1 cellular context compared by ENCODE assay signal in the genomic region with DNA sequence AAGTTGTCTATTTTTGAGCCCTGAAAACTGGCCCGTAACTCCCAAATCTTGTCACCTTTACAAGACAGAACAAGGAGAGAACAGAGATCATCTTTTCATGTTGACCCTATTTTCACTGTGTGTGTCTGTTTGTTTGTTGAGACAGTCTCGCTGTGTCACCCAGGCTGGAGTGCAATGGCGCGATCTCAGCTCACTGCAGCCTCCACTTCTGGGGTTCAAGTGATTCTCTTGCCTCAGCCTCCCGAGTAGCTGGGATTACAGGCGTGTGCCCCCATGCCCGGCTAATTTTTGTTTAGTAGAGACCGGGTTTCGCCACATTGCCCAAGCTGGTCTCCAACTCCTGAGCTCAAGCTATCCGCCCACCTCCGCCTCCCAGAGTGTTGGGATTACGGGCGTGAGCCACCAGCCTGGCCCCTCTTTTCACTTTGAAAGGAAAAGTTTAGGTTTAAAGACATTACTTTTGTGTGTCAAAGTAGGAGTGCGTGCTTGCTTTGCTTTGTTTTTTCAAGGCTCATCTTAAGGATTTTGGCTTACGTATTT.
A peak's percentile ranks its signal among the peaks of the same experiment; 100 is the strongest.
TF ChIP-seq lines count a peak whose summit lies in the region.

No MANE protein-coding gene starts in this region.

TF ChIP-seq in HepG2, 621 proteins besides CTCF, POLR2A, EP300 and RAD21 (continued from another document and continues in another):
- TF ChIP-seq REL (CRISPR knock-in tag; conservative IDR thresholded peaks at IDR 0.05) (no peak), THAP11 (CRISPR knock-in tag; IDR thresholded peaks at IDR 0.05) (no peak), RBM22 (optimal IDR thresholded peaks at IDR 0.05; ENCODE audit: low read length) (no peak), POLR2G (IDR thresholded peaks at IDR 0.05; ENCODE audit: low read depth, low read length) (no peak), KDM1A (CRISPR knock-in tag; IDR thresholded peaks at IDR 0.05) (no peak), ZBTB38 (CRISPR knock-in tag; IDR thresholded peaks at IDR 0.05) (0 out of 2 replicates have a peak, but pooled peaks have one; percentile 24), ISL2 (CRISPR knock-in tag; IDR thresholded peaks at IDR 0.05) (no peak), PPARG (CRISPR knock-in tag; conservative IDR thresholded peaks at IDR 0.05) (no peak), SMYD3 (CRISPR knock-in tag; IDR thresholded peaks at IDR 0.05) (no peak), FOXM1 (CRISPR knock-in tag; IDR thresholded peaks at IDR 0.05) (no peak), HMG20B (CRISPR knock-in tag; conservative IDR thresholded peaks at IDR 0.05) (no peak), KAT7 (CRISPR knock-in tag; IDR thresholded peaks at IDR 0.05; ENCODE audit: borderline replicate concordance) (no peak)
- TF ChIP-seq, protein P1, sequence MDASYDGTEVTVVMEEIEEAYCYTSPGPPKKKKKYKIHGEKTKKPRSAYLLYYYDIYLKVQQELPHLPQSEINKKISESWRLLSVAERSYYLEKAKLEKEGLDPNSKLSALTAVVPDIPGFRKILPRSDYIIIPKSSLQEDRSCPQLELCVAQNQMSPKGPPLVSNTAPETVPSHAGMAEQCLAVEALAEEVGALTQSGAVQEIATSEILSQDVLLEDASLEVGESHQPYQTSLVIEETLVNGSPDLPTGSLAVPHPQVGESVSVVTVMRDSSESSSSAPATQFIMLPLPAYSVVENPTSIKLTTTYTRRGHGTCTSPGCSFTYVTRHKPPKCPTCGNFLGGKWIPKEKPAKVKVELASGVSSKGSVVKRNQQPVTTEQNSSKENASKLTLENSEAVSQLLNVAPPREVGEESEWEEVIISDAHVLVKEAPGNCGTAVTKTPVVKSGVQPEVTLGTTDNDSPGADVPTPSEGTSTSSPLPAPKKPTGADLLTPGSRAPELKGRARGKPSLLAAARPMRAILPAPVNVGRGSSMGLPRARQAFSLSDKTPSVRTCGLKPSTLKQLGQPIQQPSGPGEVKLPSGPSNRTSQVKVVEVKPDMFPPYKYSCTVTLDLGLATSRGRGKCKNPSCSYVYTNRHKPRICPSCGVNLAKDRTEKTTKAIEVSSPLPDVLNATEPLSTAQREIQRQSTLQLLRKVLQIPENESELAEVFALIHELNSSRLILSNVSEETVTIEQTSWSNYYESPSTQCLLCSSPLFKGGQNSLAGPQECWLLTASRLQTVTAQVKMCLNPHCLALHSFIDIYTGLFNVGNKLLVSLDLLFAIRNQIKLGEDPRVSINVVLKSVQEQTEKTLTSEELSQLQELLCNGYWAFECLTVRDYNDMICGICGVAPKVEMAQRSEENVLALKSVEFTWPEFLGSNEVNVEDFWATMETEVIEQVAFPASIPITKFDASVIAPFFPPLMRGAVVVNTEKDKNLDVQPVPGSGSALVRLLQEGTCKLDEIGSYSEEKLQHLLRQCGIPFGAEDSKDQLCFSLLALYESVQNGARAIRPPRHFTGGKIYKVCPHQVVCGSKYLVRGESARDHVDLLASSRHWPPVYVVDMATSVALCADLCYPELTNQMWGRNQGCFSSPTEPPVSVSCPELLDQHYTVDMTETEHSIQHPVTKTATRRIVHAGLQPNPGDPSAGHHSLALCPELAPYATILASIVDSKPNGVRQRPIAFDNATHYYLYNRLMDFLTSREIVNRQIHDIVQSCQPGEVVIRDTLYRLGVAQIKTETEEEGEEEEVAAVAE (CRISPR knock-in tag; IDR thresholded peaks at IDR 0.05; ENCODE audit: borderline replicate concordance), result no peak
- TF ChIP-seq, protein P2, sequence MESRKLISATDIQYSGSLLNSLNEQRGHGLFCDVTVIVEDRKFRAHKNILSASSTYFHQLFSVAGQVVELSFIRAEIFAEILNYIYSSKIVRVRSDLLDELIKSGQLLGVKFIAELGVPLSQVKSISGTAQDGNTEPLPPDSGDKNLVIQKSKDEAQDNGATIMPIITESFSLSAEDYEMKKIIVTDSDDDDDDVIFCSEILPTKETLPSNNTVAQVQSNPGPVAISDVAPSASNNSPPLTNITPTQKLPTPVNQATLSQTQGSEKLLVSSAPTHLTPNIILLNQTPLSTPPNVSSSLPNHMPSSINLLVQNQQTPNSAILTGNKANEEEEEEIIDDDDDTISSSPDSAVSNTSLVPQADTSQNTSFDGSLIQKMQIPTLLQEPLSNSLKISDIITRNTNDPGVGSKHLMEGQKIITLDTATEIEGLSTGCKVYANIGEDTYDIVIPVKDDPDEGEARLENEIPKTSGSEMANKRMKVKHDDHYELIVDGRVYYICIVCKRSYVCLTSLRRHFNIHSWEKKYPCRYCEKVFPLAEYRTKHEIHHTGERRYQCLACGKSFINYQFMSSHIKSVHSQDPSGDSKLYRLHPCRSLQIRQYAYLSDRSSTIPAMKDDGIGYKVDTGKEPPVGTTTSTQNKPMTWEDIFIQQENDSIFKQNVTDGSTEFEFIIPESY (CRISPR knock-in tag; IDR thresholded peaks at IDR 0.05), result peak; percentile 89
- TF ChIP-seq, protein P3, sequence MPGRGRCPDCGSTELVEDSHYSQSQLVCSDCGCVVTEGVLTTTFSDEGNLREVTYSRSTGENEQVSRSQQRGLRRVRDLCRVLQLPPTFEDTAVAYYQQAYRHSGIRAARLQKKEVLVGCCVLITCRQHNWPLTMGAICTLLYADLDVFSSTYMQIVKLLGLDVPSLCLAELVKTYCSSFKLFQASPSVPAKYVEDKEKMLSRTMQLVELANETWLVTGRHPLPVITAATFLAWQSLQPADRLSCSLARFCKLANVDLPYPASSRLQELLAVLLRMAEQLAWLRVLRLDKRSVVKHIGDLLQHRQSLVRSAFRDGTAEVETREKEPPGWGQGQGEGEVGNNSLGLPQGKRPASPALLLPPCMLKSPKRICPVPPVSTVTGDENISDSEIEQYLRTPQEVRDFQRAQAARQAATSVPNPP (CRISPR knock-in tag; IDR thresholded peaks at IDR 0.05), result no peak
- TF ChIP-seq, protein P4, sequence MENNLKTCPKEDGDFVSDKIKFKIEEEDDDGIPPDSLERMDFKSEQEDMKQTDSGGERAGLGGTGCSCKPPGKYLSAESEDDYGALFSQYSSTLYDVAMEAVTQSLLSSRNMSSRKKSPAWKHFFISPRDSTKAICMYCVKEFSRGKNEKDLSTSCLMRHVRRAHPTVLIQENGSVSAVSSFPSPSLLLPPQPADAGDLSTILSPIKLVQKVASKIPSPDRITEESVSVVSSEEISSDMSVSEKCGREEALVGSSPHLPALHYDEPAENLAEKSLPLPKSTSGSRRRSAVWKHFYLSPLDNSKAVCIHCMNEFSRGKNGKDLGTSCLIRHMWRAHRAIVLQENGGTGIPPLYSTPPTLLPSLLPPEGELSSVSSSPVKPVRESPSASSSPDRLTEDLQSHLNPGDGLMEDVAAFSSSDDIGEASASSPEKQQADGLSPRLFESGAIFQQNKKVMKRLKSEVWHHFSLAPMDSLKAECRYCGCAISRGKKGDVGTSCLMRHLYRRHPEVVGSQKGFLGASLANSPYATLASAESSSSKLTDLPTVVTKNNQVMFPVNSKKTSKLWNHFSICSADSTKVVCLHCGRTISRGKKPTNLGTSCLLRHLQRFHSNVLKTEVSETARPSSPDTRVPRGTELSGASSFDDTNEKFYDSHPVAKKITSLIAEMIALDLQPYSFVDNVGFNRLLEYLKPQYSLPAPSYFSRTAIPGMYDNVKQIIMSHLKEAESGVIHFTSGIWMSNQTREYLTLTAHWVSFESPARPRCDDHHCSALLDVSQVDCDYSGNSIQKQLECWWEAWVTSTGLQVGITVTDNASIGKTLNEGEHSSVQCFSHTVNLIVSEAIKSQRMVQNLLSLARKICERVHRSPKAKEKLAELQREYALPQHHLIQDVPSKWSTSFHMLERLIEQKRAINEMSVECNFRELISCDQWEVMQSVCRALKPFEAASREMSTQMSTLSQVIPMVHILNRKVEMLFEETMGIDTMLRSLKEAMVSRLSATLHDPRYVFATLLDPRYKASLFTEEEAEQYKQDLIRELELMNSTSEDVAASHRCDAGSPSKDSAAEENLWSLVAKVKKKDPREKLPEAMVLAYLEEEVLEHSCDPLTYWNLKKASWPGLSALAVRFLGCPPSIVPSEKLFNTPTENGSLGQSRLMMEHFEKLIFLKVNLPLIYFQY (CRISPR knock-in tag; IDR thresholded peaks at IDR 0.05; ENCODE audit: borderline replicate concordance), result no peak
- TF ChIP-seq, protein P5, sequence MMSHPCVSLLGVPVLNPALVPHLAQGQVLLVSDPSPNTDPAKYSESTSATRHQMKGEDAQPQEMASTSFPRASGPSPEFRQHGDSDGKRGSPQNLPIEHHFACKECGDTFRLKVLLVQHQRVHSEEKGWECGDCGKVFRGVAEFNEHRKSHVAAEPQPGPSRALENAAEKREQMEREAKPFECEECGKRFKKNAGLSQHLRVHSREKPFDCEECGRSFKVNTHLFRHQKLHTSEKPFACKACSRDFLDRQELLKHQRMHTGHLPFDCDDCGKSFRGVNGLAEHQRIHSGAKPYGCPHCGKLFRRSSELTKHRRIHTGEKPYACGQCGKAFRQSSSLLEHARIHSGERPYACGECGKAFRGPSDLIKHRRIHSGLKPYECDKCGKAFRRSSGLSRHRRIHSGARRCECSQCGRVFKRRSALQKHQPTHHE (CRISPR knock-in tag; IDR thresholded peaks at IDR 0.05; ENCODE audit: borderline replicate concordance), result no peak
- TF ChIP-seq, protein P6, sequence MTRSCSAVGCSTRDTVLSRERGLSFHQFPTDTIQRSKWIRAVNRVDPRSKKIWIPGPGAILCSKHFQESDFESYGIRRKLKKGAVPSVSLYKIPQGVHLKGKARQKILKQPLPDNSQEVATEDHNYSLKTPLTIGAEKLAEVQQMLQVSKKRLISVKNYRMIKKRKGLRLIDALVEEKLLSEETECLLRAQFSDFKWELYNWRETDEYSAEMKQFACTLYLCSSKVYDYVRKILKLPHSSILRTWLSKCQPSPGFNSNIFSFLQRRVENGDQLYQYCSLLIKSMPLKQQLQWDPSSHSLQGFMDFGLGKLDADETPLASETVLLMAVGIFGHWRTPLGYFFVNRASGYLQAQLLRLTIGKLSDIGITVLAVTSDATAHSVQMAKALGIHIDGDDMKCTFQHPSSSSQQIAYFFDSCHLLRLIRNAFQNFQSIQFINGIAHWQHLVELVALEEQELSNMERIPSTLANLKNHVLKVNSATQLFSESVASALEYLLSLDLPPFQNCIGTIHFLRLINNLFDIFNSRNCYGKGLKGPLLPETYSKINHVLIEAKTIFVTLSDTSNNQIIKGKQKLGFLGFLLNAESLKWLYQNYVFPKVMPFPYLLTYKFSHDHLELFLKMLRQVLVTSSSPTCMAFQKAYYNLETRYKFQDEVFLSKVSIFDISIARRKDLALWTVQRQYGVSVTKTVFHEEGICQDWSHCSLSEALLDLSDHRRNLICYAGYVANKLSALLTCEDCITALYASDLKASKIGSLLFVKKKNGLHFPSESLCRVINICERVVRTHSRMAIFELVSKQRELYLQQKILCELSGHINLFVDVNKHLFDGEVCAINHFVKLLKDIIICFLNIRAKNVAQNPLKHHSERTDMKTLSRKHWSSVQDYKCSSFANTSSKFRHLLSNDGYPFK (CRISPR knock-in tag; IDR thresholded peaks at IDR 0.05; ENCODE audit: borderline replicate concordance), result no peak
- TF ChIP-seq, protein P7, sequence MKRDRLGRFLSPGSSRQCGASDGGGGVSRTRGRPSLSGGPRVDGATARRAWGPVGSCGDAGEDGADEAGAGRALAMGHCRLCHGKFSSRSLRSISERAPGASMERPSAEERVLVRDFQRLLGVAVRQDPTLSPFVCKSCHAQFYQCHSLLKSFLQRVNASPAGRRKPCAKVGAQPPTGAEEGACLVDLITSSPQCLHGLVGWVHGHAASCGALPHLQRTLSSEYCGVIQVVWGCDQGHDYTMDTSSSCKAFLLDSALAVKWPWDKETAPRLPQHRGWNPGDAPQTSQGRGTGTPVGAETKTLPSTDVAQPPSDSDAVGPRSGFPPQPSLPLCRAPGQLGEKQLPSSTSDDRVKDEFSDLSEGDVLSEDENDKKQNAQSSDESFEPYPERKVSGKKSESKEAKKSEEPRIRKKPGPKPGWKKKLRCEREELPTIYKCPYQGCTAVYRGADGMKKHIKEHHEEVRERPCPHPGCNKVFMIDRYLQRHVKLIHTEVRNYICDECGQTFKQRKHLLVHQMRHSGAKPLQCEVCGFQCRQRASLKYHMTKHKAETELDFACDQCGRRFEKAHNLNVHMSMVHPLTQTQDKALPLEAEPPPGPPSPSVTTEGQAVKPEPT (CRISPR knock-in tag; IDR thresholded peaks at IDR 0.05; ENCODE audit: low read depth), result no peak
- TF ChIP-seq, protein P8, sequence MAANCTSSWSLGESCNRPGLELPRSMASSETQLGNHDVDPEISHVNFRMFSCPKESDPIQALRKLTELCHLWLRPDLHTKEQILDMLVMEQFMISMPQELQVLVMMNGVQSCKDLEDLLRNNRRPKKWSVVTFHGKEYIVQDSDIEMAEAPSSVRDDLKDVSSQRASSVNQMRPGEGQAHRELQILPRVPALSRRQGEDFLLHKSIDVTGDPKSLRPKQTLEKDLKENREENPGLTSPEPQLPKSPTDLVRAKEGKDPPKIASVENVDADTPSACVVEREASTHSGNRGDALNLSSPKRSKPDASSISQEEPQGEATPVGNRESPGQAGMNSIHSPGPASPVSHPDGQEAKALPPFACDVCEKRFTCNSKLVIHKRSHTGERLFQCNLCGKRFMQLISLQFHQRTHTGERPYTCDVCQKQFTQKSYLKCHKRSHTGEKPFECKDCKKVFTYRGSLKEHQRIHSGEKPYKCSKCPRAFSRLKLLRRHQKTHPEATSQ (CRISPR knock-in tag; IDR thresholded peaks at IDR 0.05; ENCODE audit: borderline replicate concordance), result no peak
- TF ChIP-seq, protein P9, sequence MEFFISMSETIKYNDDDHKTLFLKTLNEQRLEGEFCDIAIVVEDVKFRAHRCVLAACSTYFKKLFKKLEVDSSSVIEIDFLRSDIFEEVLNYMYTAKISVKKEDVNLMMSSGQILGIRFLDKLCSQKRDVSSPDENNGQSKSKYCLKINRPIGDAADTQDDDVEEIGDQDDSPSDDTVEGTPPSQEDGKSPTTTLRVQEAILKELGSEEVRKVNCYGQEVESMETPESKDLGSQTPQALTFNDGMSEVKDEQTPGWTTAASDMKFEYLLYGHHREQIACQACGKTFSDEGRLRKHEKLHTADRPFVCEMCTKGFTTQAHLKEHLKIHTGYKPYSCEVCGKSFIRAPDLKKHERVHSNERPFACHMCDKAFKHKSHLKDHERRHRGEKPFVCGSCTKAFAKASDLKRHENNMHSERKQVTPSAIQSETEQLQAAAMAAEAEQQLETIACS (CRISPR knock-in tag; IDR thresholded peaks at IDR 0.05), result no peak
- TF ChIP-seq, protein P10, sequence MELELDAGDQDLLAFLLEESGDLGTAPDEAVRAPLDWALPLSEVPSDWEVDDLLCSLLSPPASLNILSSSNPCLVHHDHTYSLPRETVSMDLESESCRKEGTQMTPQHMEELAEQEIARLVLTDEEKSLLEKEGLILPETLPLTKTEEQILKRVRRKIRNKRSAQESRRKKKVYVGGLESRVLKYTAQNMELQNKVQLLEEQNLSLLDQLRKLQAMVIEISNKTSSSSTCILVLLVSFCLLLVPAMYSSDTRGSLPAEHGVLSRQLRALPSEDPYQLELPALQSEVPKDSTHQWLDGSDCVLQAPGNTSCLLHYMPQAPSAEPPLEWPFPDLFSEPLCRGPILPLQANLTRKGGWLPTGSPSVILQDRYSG (CRISPR knock-in tag; IDR thresholded peaks at IDR 0.05), result no peak
- TF ChIP-seq, protein P11, sequence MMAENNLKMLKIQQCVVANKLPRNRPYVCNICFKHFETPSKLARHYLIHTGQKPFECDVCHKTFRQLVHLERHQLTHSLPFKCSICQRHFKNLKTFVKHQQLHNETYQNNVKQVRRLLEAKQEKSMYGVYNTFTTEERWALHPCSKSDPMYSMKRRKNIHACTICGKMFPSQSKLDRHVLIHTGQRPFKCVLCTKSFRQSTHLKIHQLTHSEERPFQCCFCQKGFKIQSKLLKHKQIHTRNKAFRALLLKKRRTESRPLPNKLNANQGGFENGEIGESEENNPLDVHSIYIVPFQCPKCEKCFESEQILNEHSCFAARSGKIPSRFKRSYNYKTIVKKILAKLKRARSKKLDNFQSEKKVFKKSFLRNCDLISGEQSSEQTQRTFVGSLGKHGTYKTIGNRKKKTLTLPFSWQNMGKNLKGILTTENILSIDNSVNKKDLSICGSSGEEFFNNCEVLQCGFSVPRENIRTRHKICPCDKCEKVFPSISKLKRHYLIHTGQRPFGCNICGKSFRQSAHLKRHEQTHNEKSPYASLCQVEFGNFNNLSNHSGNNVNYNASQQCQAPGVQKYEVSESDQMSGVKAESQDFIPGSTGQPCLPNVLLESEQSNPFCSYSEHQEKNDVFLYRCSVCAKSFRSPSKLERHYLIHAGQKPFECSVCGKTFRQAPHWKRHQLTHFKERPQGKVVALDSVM (CRISPR knock-in tag; IDR thresholded peaks at IDR 0.05), result peak; percentile 93
